1 cellular context compared by ENCODE assay signal in the genomic region with DNA sequence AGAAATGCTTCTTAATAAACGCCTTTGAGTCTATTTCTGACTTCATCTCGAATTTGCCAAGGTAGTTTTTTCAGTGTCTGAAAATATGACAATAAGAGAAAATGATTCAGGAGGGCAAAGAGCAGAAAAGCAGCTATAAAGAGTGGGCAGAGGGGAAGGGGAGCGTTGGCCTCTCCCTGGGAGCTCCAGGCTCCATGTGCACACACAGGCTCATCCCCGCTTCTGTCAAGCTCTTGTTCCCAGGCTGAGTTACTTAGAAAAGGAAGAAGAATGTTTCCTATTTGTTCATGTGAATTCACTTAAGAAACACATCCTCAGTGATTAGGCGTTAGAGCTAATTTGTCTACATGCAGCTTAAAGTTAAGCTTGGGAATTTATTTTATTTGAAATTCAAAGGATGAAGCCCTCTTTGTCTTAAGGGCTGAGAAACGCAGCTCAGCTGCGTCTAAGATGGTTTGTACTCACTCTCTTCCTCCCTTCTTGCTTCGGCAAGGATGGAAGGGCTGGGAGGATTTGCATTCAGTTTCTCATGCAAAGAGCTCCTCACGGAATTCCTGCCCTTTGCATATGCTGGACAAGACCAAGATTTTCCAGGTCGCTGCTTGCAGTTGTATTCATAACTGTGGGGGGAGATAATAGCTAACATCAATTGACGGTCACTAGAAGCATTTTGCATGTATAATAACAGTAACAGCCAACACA.
A peak's percentile ranks its signal among the peaks of the same experiment; 100 is the strongest.
TF ChIP-seq lines count a peak whose summit lies in the region.

No MANE protein-coding gene starts in this region.

TF ChIP-seq in WTC11, 78 proteins besides CTCF, POLR2A, EP300 and RAD21:
- TF ChIP-seq, protein P1, sequence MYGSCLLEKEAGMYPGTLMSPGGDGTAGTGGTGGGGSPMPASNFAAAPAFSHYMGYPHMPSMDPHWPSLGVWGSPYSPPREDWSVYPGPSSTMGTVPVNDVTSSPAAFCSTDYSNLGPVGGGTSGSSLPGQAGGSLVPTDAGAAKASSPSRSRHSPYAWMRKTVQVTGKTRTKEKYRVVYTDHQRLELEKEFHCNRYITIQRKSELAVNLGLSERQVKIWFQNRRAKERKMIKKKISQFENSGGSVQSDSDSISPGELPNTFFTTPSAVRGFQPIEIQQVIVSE (CRISPR knock-in tag; IDR thresholded peaks at IDR 0.05; ENCODE audit: borderline replicate concordance): no peak
- TF ChIP-seq ZNF121 (CRISPR knock-in tag; IDR thresholded peaks at IDR 0.05) (no peak), GRHL2 (CRISPR knock-in tag; IDR thresholded peaks at IDR 0.05; ENCODE audit: insufficient replicate concordance, severe bottlenecking) (no peak), TEAD1 (CRISPR knock-in tag; IDR thresholded peaks at IDR 0.05) (0 out of 2 replicates have a peak, but pooled peaks have one; percentile 19), NFYB (CRISPR knock-in tag; conservative IDR thresholded peaks at IDR 0.05; ENCODE audit: low read depth) (no peak), ZNF138 (CRISPR knock-in tag; conservative IDR thresholded peaks at IDR 0.05) (no peak), NFE2L1 (CRISPR knock-in tag; IDR thresholded peaks at IDR 0.05) (no peak), SOX15 (CRISPR knock-in tag; IDR thresholded peaks at IDR 0.05) (no peak)
- TF ChIP-seq, protein P2, sequence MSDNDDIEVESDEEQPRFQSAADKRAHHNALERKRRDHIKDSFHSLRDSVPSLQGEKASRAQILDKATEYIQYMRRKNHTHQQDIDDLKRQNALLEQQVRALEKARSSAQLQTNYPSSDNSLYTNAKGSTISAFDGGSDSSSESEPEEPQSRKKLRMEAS (CRISPR knock-in tag; IDR thresholded peaks at IDR 0.05): peak; percentile 34; the same call in 1 of the 2 replicates
- TF ChIP-seq, protein P3, sequence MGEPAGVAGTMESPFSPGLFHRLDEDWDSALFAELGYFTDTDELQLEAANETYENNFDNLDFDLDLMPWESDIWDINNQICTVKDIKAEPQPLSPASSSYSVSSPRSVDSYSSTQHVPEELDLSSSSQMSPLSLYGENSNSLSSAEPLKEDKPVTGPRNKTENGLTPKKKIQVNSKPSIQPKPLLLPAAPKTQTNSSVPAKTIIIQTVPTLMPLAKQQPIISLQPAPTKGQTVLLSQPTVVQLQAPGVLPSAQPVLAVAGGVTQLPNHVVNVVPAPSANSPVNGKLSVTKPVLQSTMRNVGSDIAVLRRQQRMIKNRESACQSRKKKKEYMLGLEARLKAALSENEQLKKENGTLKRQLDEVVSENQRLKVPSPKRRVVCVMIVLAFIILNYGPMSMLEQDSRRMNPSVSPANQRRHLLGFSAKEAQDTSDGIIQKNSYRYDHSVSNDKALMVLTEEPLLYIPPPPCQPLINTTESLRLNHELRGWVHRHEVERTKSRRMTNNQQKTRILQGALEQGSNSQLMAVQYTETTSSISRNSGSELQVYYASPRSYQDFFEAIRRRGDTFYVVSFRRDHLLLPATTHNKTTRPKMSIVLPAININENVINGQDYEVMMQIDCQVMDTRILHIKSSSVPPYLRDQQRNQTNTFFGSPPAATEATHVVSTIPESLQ (CRISPR knock-in tag; IDR thresholded peaks at IDR 0.05): no peak
TF ChIP-seq in WTC11: peak in this region for 2.
